Comparison of ENCODE assay signal across 25 cellular contexts in the genomic region with DNA sequence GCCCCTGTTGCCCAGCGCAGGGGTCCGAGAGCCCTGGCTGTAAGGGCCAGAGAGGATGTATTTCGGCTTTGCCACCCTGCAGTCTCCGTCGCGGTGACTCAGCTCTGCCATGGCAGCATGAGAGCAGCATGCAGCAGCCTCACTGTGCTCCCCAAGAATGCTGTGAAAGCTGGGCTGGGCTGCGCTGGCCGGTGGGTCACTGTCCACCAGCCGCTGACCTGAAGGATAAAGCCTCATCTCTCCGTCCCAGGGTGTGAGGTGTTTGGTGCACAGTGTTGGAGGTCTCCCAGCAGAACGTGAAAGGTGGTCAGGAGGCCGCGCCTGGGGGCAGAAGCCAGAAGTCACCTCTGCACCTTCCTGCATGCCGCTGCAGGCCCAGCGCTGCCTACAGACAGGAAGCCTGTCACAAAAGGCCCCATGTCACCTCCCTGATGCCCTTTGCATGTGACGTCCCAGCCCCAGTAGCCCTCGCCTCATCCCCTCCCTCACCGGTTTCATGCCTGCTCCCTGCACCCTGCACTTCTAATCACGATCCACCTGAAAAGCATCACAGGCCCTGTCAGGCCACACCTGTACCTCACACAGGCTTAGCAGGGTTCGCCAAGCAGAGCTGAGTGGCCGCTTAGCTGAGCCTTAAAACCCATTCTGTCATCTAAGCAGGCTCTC.
A peak's percentile ranks its signal among the peaks of the same experiment; 100 is the strongest.
DNase-seq lines count a peak whose midpoint lies in the region; ATAC-seq and TF ChIP-seq lines count a peak whose summit lies in the region.
"Had no signal": no experiment of that assay in that cellular context is flagged by ENCODE, and none has a peak within 500 bp of the region (broad histone marks: within the 10 kb centered on the region; RNA-seq: fewer than 3 reads in every experiment).

No MANE protein-coding gene starts in this region.

- H3K4me1 ChIP-seq in Panc1 (ENCODE audit: control insufficient read depth, insufficient read depth, low read length) (no peaks in the 10 kb centered on the region), endodermal cell (ENCODE audit: control insufficient read depth, insufficient read depth, low read length) (no peaks in the 10 kb centered on the region), upper lobe of left lung (no peaks in the 10 kb centered on the region)
- H3K4me1 ChIP-seq in CD4-positive, alpha-beta memory T cell (ENCODE audit: insufficient read depth, low read length) = no peaks in the 10 kb centered on the region
- H3K4me1 ChIP-seq: Caco-2 had no signal

- no peak overlapping the region for H3K27ac ChIP-seq in Panc1 (ENCODE audit: low read length)
- no peak overlapping the region for H3K27ac ChIP-seq in endodermal cell (ENCODE audit: low read depth, low read length)
- no peak overlapping the region for H3K27ac ChIP-seq in upper lobe of left lung
- H3K27ac ChIP-seq in CD4-positive, alpha-beta memory T cell (ENCODE audit: low read depth, low read length) = no peak overlapping the region
- H3K27ac ChIP-seq: KMS-11, SK-N-MC had no signal

- CTCF ChIA-PET in Panc1 (lab: Charles Lee) = no interaction called here
- CTCF ChIA-PET in CD4-positive, alpha-beta memory T cell (lab: Charles Lee; ENCODE audit: partially characterized antibody) = no interaction called here

- H3K4me3 Mint-ChIP-seq in endodermal cell = no peak overlapping the region
- H3K4me3 Mint-ChIP-seq in nephron progenitor cell = no peak overlapping the region
- H3K4me3 Mint-ChIP-seq in CD4-positive, alpha-beta memory T cell = no peak overlapping the region
- no peak overlapping the region for H3K4me3 Mint-ChIP-seq in activated T-cell treated with anti-CD3 and anti-CD28 coated beads, Interleukin-2, amount 50 U/mL, for 24 hours
- H3K4me3 Mint-ChIP-seq: CD8-positive, alpha-beta T cell had no signal

- H3K27me3 ChIP-seq in Panc1 (ENCODE audit: control insufficient read depth, insufficient read depth, low read length) (no peaks in the 10 kb centered on the region; the same call in 1 of the 2 replicates), endodermal cell (ENCODE audit: control insufficient read depth, insufficient read depth, low read length, poor library complexity, severe bottlenecking) (no peaks in the 10 kb centered on the region), upper lobe of left lung (no peaks in the 10 kb centered on the region)
- no peaks in the 10 kb centered on the region for H3K27me3 ChIP-seq in CD4-positive, alpha-beta memory T cell (ENCODE audit: insufficient read depth, low read length)

- H3K4me3 ChIP-seq in Panc1 (ENCODE audit: low read depth in 2 of 2, low read length in 2 of 2) = no peak overlapping the region
- no peak overlapping the region for H3K4me3 ChIP-seq in endodermal cell (ENCODE audit: low read length)
- no peak overlapping the region for H3K4me3 ChIP-seq in upper lobe of left lung
- H3K4me3 ChIP-seq in CD4-positive, alpha-beta memory T cell (ENCODE audit: low read length in 2 of 2) = no peak overlapping the region
- H3K4me3 ChIP-seq: GM12878, SK-N-MC had no signal

- ATAC-seq in Panc1 (0 out of 2 replicates have a peak, but pooled peaks have one; percentile 30), upper lobe of left lung (ENCODE audit: low FRiP score in 2 of 2) (peak; percentile 7 to 24), HG02885 (IDR thresholded peaks at IDR 0.05; ENCODE audit: poor library complexity, unreplicated experiment) (no peak)
- ATAC-seq: CD8-positive, alpha-beta T cell had no signal

- in situ Hi-C loops in Panc1 (cut with HindIII; ENCODE audit: low pct_unique_long_range_greater_than_20kb, low sequenced_read_pairs) = no loop called here

- TF ChIP-seq POLR2A in upper lobe of left lung (IDR thresholded peaks at IDR 0.05) = no peak

- H3K9me3 ChIP-seq in Panc1 (ENCODE audit: control insufficient read depth, insufficient read depth, low read depth, low read length) (no peaks in the 10 kb centered on the region), endodermal cell (ENCODE audit: control insufficient read depth, low read length) (no peaks in the 10 kb centered on the region), upper lobe of left lung (no peaks in the 10 kb centered on the region)
- H3K9me3 ChIP-seq in CD4-positive, alpha-beta memory T cell (ENCODE audit: control insufficient read depth in 1 of 2, low read length in 2 of 2) = no peaks in the 10 kb centered on the region
- H3K9me3 ChIP-seq: Caco-2 had no signal

- H3K4me1 Mint-ChIP-seq in endodermal cell (no peaks in the 10 kb centered on the region), nephron progenitor cell (peaks cover 10% of the 10 kb centered on the region)
- H3K4me1 Mint-ChIP-seq in CD4-positive, alpha-beta memory T cell = no peaks in the 10 kb centered on the region
- H3K4me1 Mint-ChIP-seq in activated T-cell treated with anti-CD3 and anti-CD28 coated beads, Interleukin-2, amount 50 U/mL, for 24 hours (ENCODE audit: low read depth) = no peaks in the 10 kb centered on the region
- H3K4me1 Mint-ChIP-seq: IgD-negative memory B cell had no signal

- no peaks in the 10 kb centered on the region for H3K27me3 Mint-ChIP-seq in endodermal cell (ENCODE audit: insufficient read depth)
- H3K27me3 Mint-ChIP-seq in nephron progenitor cell (ENCODE audit: low read depth, poor library complexity) = peaks cover 4% of the 10 kb centered on the region
- no peaks in the 10 kb centered on the region for H3K27me3 Mint-ChIP-seq in CD4-positive, alpha-beta memory T cell
- no peaks in the 10 kb centered on the region for H3K27me3 Mint-ChIP-seq in activated T-cell treated with anti-CD3 and anti-CD28 coated beads, Interleukin-2, amount 50 U/mL, for 24 hours

- POLR2A ChIA-PET in Panc1 (lab: Charles Lee) = no interaction called here
- POLR2A ChIA-PET in CD4-positive, alpha-beta memory T cell (lab: Charles Lee; ENCODE audit: partially characterized antibody) = no interaction called here

- H3K36me3 ChIP-seq in Panc1 (ENCODE audit: control insufficient read depth, insufficient read depth, low read length) (no peaks in the 10 kb centered on the region), endodermal cell (ENCODE audit: control insufficient read depth, insufficient read depth, low read length) (no peaks in the 10 kb centered on the region), upper lobe of left lung (no peaks in the 10 kb centered on the region)
- H3K36me3 ChIP-seq in CD4-positive, alpha-beta memory T cell (ENCODE audit: insufficient read depth, low read length) = no peaks in the 10 kb centered on the region

- H3K9ac ChIP-seq in endodermal cell (ENCODE audit: extremely low read depth, low read length, poor library complexity, severe bottlenecking) = no peak overlapping the region
- H3K9ac ChIP-seq: KMS-11 had no signal

- DNase-seq in Panc1 (ENCODE audit: low read depth, low spot score) (no peak), endodermal cell (peak; percentile 35), nephron progenitor cell (no peak), upper lobe of left lung (peak in 1 of 2 donors; percentile 44)
- no peak for DNase-seq in CD4-positive, alpha-beta memory T cell
- DNase-seq in activated T-cell treated with anti-CD3 and anti-CD28 coated beads, Interleukin-2, amount 50 U/mL, for 24 hours = no peak
- DNase-seq: C1 segment of cervical spinal cord; Caco-2; CD8-positive, alpha-beta T cell; DMS 273 treated with DMSO at 0.1 percent for 48 hours; DMS79; EL; GDM1; GOT3; MM.1S; NCI-H2029; NCI-H446 treated with DMSO at 0.1 percent for 48 hours; NCI-H526; NCI-H82; SIG-M5 had no signal

- no peaks in the 10 kb centered on the region for H3K36me3 Mint-ChIP-seq in endodermal cell (ENCODE audit: low read depth)
- no peaks in the 10 kb centered on the region for H3K36me3 Mint-ChIP-seq in nephron progenitor cell (ENCODE audit: low read depth)
- H3K36me3 Mint-ChIP-seq in CD4-positive, alpha-beta memory T cell = no peaks in the 10 kb centered on the region
- no peaks in the 10 kb centered on the region for H3K36me3 Mint-ChIP-seq in activated T-cell treated with anti-CD3 and anti-CD28 coated beads, Interleukin-2, amount 50 U/mL, for 24 hours (ENCODE audit: low read depth)
- H3K36me3 Mint-ChIP-seq: CD8-positive, alpha-beta T cell; IgD-negative memory B cell had no signal

- BruUV-seq in Panc1 (replicated peaks; lab: Mats Ljungman, UMichigan) = no TSS peak

- H3K9me3 Mint-ChIP-seq in endodermal cell = peaks cover 16% of the 10 kb centered on the region
- H3K9me3 Mint-ChIP-seq in nephron progenitor cell = peaks cover 35% of the 10 kb centered on the region
- H3K9me3 Mint-ChIP-seq in CD4-positive, alpha-beta memory T cell = peaks cover 0 to 4% (median 0%) of the 10 kb centered on the region in 8 donors
- no peaks in the 10 kb centered on the region for H3K9me3 Mint-ChIP-seq in activated T-cell treated with anti-CD3 and anti-CD28 coated beads, Interleukin-2, amount 50 U/mL, for 24 hours
- H3K9me3 Mint-ChIP-seq: CD8-positive, alpha-beta T cell; IgD-negative memory B cell had no signal

- no peak for TF ChIP-seq CTCF in Panc1 (IDR thresholded peaks at IDR 0.05)
- no peak for TF ChIP-seq CTCF in endodermal cell (conservative IDR thresholded peaks at IDR 0.05)
- TF ChIP-seq CTCF in nephron progenitor cell (IDR thresholded peaks at IDR 0.05) = no peak
- TF ChIP-seq CTCF in upper lobe of left lung (IDR thresholded peaks at IDR 0.05) = no peak

- intact Hi-C loops in Panc1 (cut with micrococcal nuclease; ENCODE audit: unreplicated experiment) = no loop called here
- intact Hi-C loops in CD4-positive, alpha-beta memory T cell (cut with micrococcal nuclease) = no loop called here

- TF ChIP-seq EP300 in upper lobe of left lung (IDR thresholded peaks at IDR 0.05) = no peak

- H3K27ac Mint-ChIP-seq in endodermal cell (no peak overlapping the region), nephron progenitor cell (peak overlapping the region; percentile 87)
- H3K27ac Mint-ChIP-seq in CD4-positive, alpha-beta memory T cell = no peak overlapping the region
- no peak overlapping the region for H3K27ac Mint-ChIP-seq in activated T-cell treated with anti-CD3 and anti-CD28 coated beads, Interleukin-2, amount 50 U/mL, for 24 hours
- H3K27ac Mint-ChIP-seq: CD8-positive, alpha-beta T cell; IgD-negative memory B cell had no signal

- WGBS in endodermal cell (ENCODE audit: insufficient coverage in 1 of 2, insufficient read length in 1 of 2), 2 experiments = 91 to 94% methylated on average over 14 to 21 of the region's 21 CpGs
- 92 to 95% methylated on average over 8 to 14 of the region's 21 CpGs for WGBS in upper lobe of left lung, 2 donors
